Comparison of ENCODE assay signal across 19 cellular contexts in genomic region chr14:52974406-52974805, GRCh38. TPM values are rescaled to one million over a fixed set of nuclear protein-coding genes. Genes with fewer than 3 reads are reported as not detected.
DNase-seq lines count a peak whose midpoint lies in the region; ATAC-seq and TF ChIP-seq lines count a peak whose summit lies in the region.
"Had no signal": no experiment of that assay in that cellular context is flagged by ENCODE, and none has a peak within 500 bp of the region (broad histone marks: within the 10 kb centered on the region; RNA-seq: fewer than 3 reads in every experiment).

No MANE protein-coding gene starts in this region.

- no peak overlapping the region for H3K4me2 ChIP-seq in SK-N-SH
- H3K4me2 ChIP-seq: BLaER1 treated with 17β-estradiol and CSF1 and Interleukin-3, amounts not matched to agents 10 nM and 100 nM had no signal

- H3K27ac ChIP-seq in SK-N-SH (ENCODE audit: low read depth in 2 of 2, low read length in 1 of 2): no peak overlapping the region
- no peak overlapping the region for H3K27ac ChIP-seq in left lung
- no peak overlapping the region for H3K27ac ChIP-seq in prostate gland
- H3K27ac ChIP-seq: 22Rv1; BLaER1 treated with 17β-estradiol and CSF1 and Interleukin-3, amounts not matched to agents 10 nM and 100 nM; Peyer's patch had no signal

- no peaks in the 10 kb centered on the region for H3K79me2 ChIP-seq in SK-N-SH (ENCODE audit: insufficient read depth)

- H3K27ac Mint-ChIP-seq in T-helper 2 cell treated with Interferon-gamma antibody and Interleukin-4, amounts not matched to agents 5 μg/mL and 100 μg/mL, for 36 hours: no peak overlapping the region

- H3K4me1 ChIP-seq in SK-N-SH (ENCODE audit: control insufficient read depth in 1 of 2, insufficient read depth in 2 of 2, low read depth in 1 of 2, low read length in 1 of 2) (peaks cover 0 to 11% of the 10 kb centered on the region in 2 experiments; a peak in 3 of 4 replicates), left lung (no peaks in the 10 kb centered on the region), prostate gland (replicated peaks) (no peaks in the 10 kb centered on the region)
- H3K4me1 ChIP-seq: BLaER1 treated with 17β-estradiol and CSF1 and Interleukin-3, amounts not matched to agents 10 nM and 100 nM; Peyer's patch had no signal

- TF ChIP-seq POLR2A in prostate gland (IDR thresholded peaks at IDR 0.05): no peak

- no peaks in the 10 kb centered on the region for H3K36me3 Mint-ChIP-seq in T-helper 2 cell treated with Interferon-gamma antibody and Interleukin-4, amounts not matched to agents 5 μg/mL and 100 μg/mL, for 36 hours (ENCODE audit: low read depth)

- no peak for TF ChIP-seq EP300 in SK-N-SH (IDR thresholded peaks at IDR 0.05; ENCODE audit: borderline replicate concordance in 1 of 2, low read depth in 1 of 2, low read length in 1 of 2)

- CTCF ChIA-PET in SK-N-SH (lab: Yijun Ruan, JAX): interaction anchor here (1.7 kb wide), 1 partner anchor 14 kb away, joined by 4 read pairs; no protein-coding TSS in a partner anchor

- no peak for TF ChIP-seq RAD21 in SK-N-SH (IDR thresholded peaks at IDR 0.05; ENCODE audit: low read length)

- H3F3A ChIP-seq in SK-N-SH (replicated peaks; ENCODE audit: insufficient read depth): no peaks in the 10 kb centered on the region

- H3K4me3 ChIP-seq in SK-N-SH (ENCODE audit: low read depth in 2 of 2, low read length in 1 of 2): no peak overlapping the region
- no peak overlapping the region for H3K4me3 ChIP-seq in fibroblast of mammary gland (ENCODE audit: control insufficient read depth, low read depth, low read length)
- no peak overlapping the region for H3K4me3 ChIP-seq in left lung
- H3K4me3 ChIP-seq in prostate gland: no peak overlapping the region
- H3K4me3 ChIP-seq: BLaER1 treated with 17β-estradiol and CSF1 and Interleukin-3, amounts not matched to agents 10 nM and 100 nM; Peyer's patch had no signal

- H3K9me3 Mint-ChIP-seq in T-helper 2 cell treated with Interferon-gamma antibody and Interleukin-4, amounts not matched to agents 5 μg/mL and 100 μg/mL, for 36 hours: no peaks in the 10 kb centered on the region

- H3K27me3 ChIP-seq in SK-N-SH (ENCODE audit: insufficient read depth) (no peaks in the 10 kb centered on the region), left lung (no peaks in the 10 kb centered on the region), prostate gland (replicated peaks; ENCODE audit: insufficient read depth) (no peaks in the 10 kb centered on the region)
- H3K27me3 ChIP-seq: BLaER1 treated with 17β-estradiol and CSF1 and Interleukin-3, amounts not matched to agents 10 nM and 100 nM; Peyer's patch had no signal

- POLR2A ChIA-PET in SK-N-SH (lab: Yijun Ruan, JAX): no interaction called here

- no peaks in the 10 kb centered on the region for H3K9me2 ChIP-seq in SK-N-SH

- H3K36me3 ChIP-seq in SK-N-SH (replicated peaks in 1 of 2; ENCODE audit: control insufficient read depth in 1 of 2, insufficient read depth in 2 of 2, low read length in 1 of 2) (peaks cover 0 to 4% of the 10 kb centered on the region in 2 experiments), left lung (no peaks in the 10 kb centered on the region), prostate gland (no peaks in the 10 kb centered on the region)
- H3K36me3 ChIP-seq: BLaER1 treated with 17β-estradiol and CSF1 and Interleukin-3, amounts not matched to agents 10 nM and 100 nM; Peyer's patch had no signal

- no peaks in the 10 kb centered on the region for H3K4me1 Mint-ChIP-seq in T-helper 2 cell treated with Interferon-gamma antibody and Interleukin-4, amounts not matched to agents 5 μg/mL and 100 μg/mL, for 36 hours (ENCODE audit: low read depth)

- DNase-seq in SK-N-SH (no peak), RPMI7951 (ENCODE audit: low read depth) (peak; percentile 45), fibroblast of mammary gland (ENCODE audit: low read depth) (peak; percentile 53), SHP77 (lab: John Stamatoyannopoulos, UW) (no peak), left lung (no peak), prostate gland (ENCODE audit: low spot score) (no peak)
- DNase-seq in T-helper 2 cell treated with Interferon-gamma antibody and Interleukin-4, amounts not matched to agents 5 μg/mL and 100 μg/mL, for 36 hours (ENCODE audit: low spot score): no peak
- DNase-seq: KG1, NCI-H1417, NCI-H2029, NCI-H2171 treated with DMSO at 0.1 percent for 48 hours, NCI-H510A, NCI-H82, Peyer's patch, SHP77 treated with DMSO at 0.1 percent for 48 hours, SW 1271 had no signal

- no peaks in the 10 kb centered on the region for H4K20me1 ChIP-seq in SK-N-SH (ENCODE audit: insufficient read depth)
- H4K20me1 ChIP-seq: BLaER1 treated with 17β-estradiol and CSF1 and Interleukin-3, amounts not matched to agents 10 nM and 100 nM had no signal

- no peak for TF ChIP-seq CTCF in SK-N-SH (IDR thresholded peaks at IDR 0.05)
- TF ChIP-seq CTCF in fibroblast of mammary gland (conservative IDR thresholded peaks at IDR 0.05; ENCODE audit: control insufficient read depth, insufficient read depth, low read depth, low read length): no peak
- TF ChIP-seq CTCF in left lung (IDR thresholded peaks at IDR 0.05): no peak
- no peak for TF ChIP-seq CTCF in prostate gland (IDR thresholded peaks at IDR 0.05)

- peaks cover 22% of the 10 kb centered on the region for H3K27me3 Mint-ChIP-seq in T-helper 2 cell treated with Interferon-gamma antibody and Interleukin-4, amounts not matched to agents 5 μg/mL and 100 μg/mL, for 36 hours (ENCODE audit: low read depth)

- peaks cover 12% of the 10 kb centered on the region; the same call in 1 of the 2 replicates for H3K9me3 ChIP-seq in SK-N-SH
- no peaks in the 10 kb centered on the region for H3K9me3 ChIP-seq in left lung
- no peaks in the 10 kb centered on the region for H3K9me3 ChIP-seq in prostate gland
- H3K9me3 ChIP-seq: Peyer's patch had no signal

- intact Hi-C loops in left lung (cut with DNase I): no loop called here
- intact Hi-C loops in prostate gland (cut with DNase I): no loop called here

- H3K4me3 Mint-ChIP-seq in T-helper 2 cell treated with Interferon-gamma antibody and Interleukin-4, amounts not matched to agents 5 μg/mL and 100 μg/mL, for 36 hours: no peak overlapping the region

- ATAC-seq in SK-N-SH treated with all-trans-retinoic acid at 6 μM for 48 hours (no peak), left lung (no peak)

- H3K9ac ChIP-seq in SK-N-SH: no peak overlapping the region
- H3K9ac ChIP-seq: BLaER1 treated with 17β-estradiol and CSF1 and Interleukin-3, amounts not matched to agents 10 nM and 100 nM had no signal

- no peak overlapping the region for H2AFZ ChIP-seq in SK-N-SH (ENCODE audit: low read depth)

TF ChIP-seq in SK-N-SH, 30 proteins besides CTCF, POLR2A, EP300 and RAD21:
- peak; percentile 17; the same call in 1 of the 2 replicates for TF ChIP-seq PBX3 (IDR thresholded peaks at IDR 0.05)
- TF ChIP-seq SMC3 (IDR thresholded peaks at IDR 0.05; ENCODE audit: low read depth, low read length): no peak
TF ChIP-seq in SK-N-SH: peak in this region for 1.

TF ChIP-seq in SK-N-SH treated with all-trans-retinoic acid at 6 μM for 48 hours, 23 proteins besides CTCF, POLR2A, EP300 and RAD21 (continues in another document):
- TF ChIP-seq ZFP3 (CRISPR knock-in tag; IDR thresholded peaks at IDR 0.05): no peak
- TF ChIP-seq BACH2 (CRISPR knock-in tag; IDR thresholded peaks at IDR 0.05; ENCODE audit: borderline replicate concordance): no peak
- no peak for TF ChIP-seq ZNF565 (CRISPR knock-in tag; conservative IDR thresholded peaks at IDR 0.05; ENCODE audit: low read depth)
- TF ChIP-seq SNAI2 (CRISPR knock-in tag; IDR thresholded peaks at IDR 0.05): no peak
- TF ChIP-seq ZNF70 (CRISPR knock-in tag; IDR thresholded peaks at IDR 0.05): no peak
- no peak for TF ChIP-seq PPARA (CRISPR knock-in tag; IDR thresholded peaks at IDR 0.05; ENCODE audit: borderline replicate concordance)
- TF ChIP-seq TCF4 (CRISPR knock-in tag; IDR thresholded peaks at IDR 0.05; ENCODE audit: borderline replicate concordance): no peak
- TF ChIP-seq CSRNP3 (CRISPR knock-in tag; IDR thresholded peaks at IDR 0.05): no peak
- TF ChIP-seq TSHZ2 (CRISPR knock-in tag; IDR thresholded peaks at IDR 0.05): no peak

RNA-seq across cellular contexts. Expression of gene FERMT2, which starts 23.6 kb away (rescaled TPM):
- 40.1 and 54.5 TPM in 2 replicates for polyA plus RNA-seq in SK-N-SH (2012; rRNA removed)
- 55.0 and 64.1 TPM in 2 replicates for polyA plus RNA-seq in SK-N-SH (2012; cell fraction: cytosol; rRNA removed)
- 45.4 and 71.7 TPM in 2 replicates for polyA plus RNA-seq in SK-N-SH (2012; cell fraction: nucleus; rRNA removed)
- total RNA-seq in RPMI7951 (2014; rRNA removed; shearing (Covaris generic)): 70.3 and 84.1 TPM in 2 replicates
- total RNA-seq in left lung: 10 to 100 TPM; 93.4 to 98.8 TPM
- 10 to 100 TPM; 38.8 to 62.9 TPM for total RNA-seq in prostate gland

Comparison
In these comparisons a context has a peak if more than half of its experiments do, and no peak if none do; other contexts are left out.
1. DNase-seq: peak in RPMI7951 (single experiment) and fibroblast of mammary gland (single experiment); none in SK-N-SH (single experiment), SHP77 (0 of 2), left lung (0 of 2), T-helper 2 cell treated with Interferon-gamma antibody and Interleukin-4, amounts not matched to agents 5 μg/mL and 100 μg/mL, for 36 hours (single experiment) and prostate gland (single experiment).